In the genomic region with DNA sequence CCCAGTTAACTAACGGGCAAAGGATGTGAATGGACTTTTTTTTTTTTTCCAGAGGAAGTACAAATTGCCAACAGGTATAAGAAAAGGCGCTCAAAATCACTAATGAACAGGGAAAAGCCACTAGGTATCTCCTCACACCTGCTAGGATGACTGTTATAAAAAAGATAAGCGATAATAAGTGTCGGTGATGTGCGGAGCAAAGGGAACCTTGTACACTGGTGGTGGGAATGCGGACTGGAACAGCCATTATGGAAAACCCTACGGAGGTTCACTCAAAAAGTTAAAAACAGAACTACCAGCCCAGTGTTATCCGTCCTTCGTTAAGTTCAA, we compare ENCODE assay signal across 10 cellular contexts. TPM values are rescaled to one million over a fixed set of nuclear protein-coding genes. Genes with fewer than 3 reads are reported as not detected.
A peak's percentile ranks its signal among the peaks of the same experiment; 100 is the strongest.
DNase-seq lines count a peak whose midpoint lies in the region; ATAC-seq, FAIRE-seq and TF ChIP-seq lines count a peak whose summit lies in the region.
"Had no signal": no experiment of that assay in that cellular context is flagged by ENCODE, and none has a peak within 500 bp of the region (broad histone marks: within the 10 kb centered on the region; RNA-seq: fewer than 3 reads in every experiment).

No MANE protein-coding gene starts in this region.

- H3K4me3 Mint-ChIP-seq in activated CD8-positive, alpha-beta T cell treated with anti-CD3 and anti-CD28 coated beads for 36 hours: peak overlapping the region; percentile 7
- no peak overlapping the region for H3K4me3 Mint-ChIP-seq in activated CD8-positive, alpha-beta T cell treated with anti-CD3 and anti-CD28 coated beads, Interleukin-2, amount 10 ng/mL, durations not matched to agents 7 days and 5 days

- no CpG with 5 or more reads among the region's 9 CpGs for WGBS in mesendoderm (ENCODE audit: extremely low coverage, insufficient coverage, low lambda C conversion rate)
- 74 to 78% methylated on average over 9 of the region's 9 CpGs for WGBS in thyroid gland, 2 donors

- H3K27me3 ChIP-seq in mesendoderm (ENCODE audit: insufficient read depth, low read length, poor library complexity) (no peaks in the 10 kb centered on the region), thyroid gland (no peaks in the 10 kb centered on the region)
- H3K27me3 ChIP-seq: BLaER1 treated with 17β-estradiol and CSF1 and Interleukin-3, amounts not matched to agents 10 nM and 100 nM had no signal

- H3K36me3 ChIP-seq in mesendoderm (ENCODE audit: control insufficient read depth, insufficient read depth, low read length): no peaks in the 10 kb centered on the region
- H3K36me3 ChIP-seq in thyroid gland: no peaks in the 10 kb centered on the region

- peaks cover 8% of the 10 kb centered on the region for H3K4me1 Mint-ChIP-seq in activated CD8-positive, alpha-beta T cell treated with anti-CD3 and anti-CD28 coated beads for 36 hours (ENCODE audit: low read depth)
- H3K4me1 Mint-ChIP-seq in activated CD8-positive, alpha-beta T cell treated with anti-CD3 and anti-CD28 coated beads, Interleukin-2, amount 10 ng/mL, durations not matched to agents 7 days and 5 days (ENCODE audit: low read depth): peaks cover 4% of the 10 kb centered on the region

- CTCF ChIA-PET in activated CD8-positive, alpha-beta T cell treated with anti-CD3 and anti-CD28 coated beads for 36 hours (lab: Charles Lee): no interaction called here
- CTCF ChIA-PET in activated CD8-positive, alpha-beta T cell treated with anti-CD3 and anti-CD28 coated beads, Interleukin-2, amount 10 ng/mL, durations not matched to agents 7 days and 5 days (lab: Charles Lee): no interaction called here

- H3K23ac ChIP-seq in mesendoderm (ENCODE audit: low read length): no peak overlapping the region

- POLR2A ChIA-PET in activated CD8-positive, alpha-beta T cell treated with anti-CD3 and anti-CD28 coated beads for 36 hours (lab: Charles Lee): no interaction called here
- POLR2A ChIA-PET in activated CD8-positive, alpha-beta T cell treated with anti-CD3 and anti-CD28 coated beads, Interleukin-2, amount 10 ng/mL, durations not matched to agents 7 days and 5 days (lab: Charles Lee): no interaction called here

- intact Hi-C loops in activated CD8-positive, alpha-beta T cell treated with anti-CD3 and anti-CD28 coated beads for 36 hours (cut with micrococcal nuclease): loop anchor here (10.0 kb wide), 1 partner anchor 152 kb away; no protein-coding TSS in a partner anchor
- intact Hi-C loops in thyroid gland (cut with DNase I): no loop called here

- H3K4me3 ChIP-seq in choroid plexus epithelial cell (ENCODE audit: low read depth, low read length) (peak overlapping the region; percentile 88), mesendoderm (ENCODE audit: low read length) (no peak overlapping the region), thyroid gland (replicated peaks in 1 of 3) (peak overlapping the region; percentile 47 to 67 (median 63))
- H3K4me3 ChIP-seq: BLaER1 treated with 17β-estradiol and CSF1 and Interleukin-3, amounts not matched to agents 10 nM and 100 nM had no signal

- no peak overlapping the region for H2BK15ac ChIP-seq in mesendoderm (replicated peaks; ENCODE audit: low read depth)

- no peaks in the 10 kb centered on the region for H3K9me3 Mint-ChIP-seq in activated CD8-positive, alpha-beta T cell treated with anti-CD3 and anti-CD28 coated beads for 36 hours
- H3K9me3 Mint-ChIP-seq in activated CD8-positive, alpha-beta T cell treated with anti-CD3 and anti-CD28 coated beads, Interleukin-2, amount 10 ng/mL, durations not matched to agents 7 days and 5 days (ENCODE audit: insufficient read depth): no peaks in the 10 kb centered on the region

- H2AK5ac ChIP-seq in mesendoderm (ENCODE audit: low read length): no peak overlapping the region

- H3K56ac ChIP-seq in mesendoderm (ENCODE audit: low read length): peak overlapping the region; percentile 75

- TF ChIP-seq CTCF in activated CD8-positive, alpha-beta T cell treated with anti-CD3 and anti-CD28 coated beads for 36 hours (IDR thresholded peaks at IDR 0.05): no peak
- TF ChIP-seq CTCF in choroid plexus epithelial cell (conservative IDR thresholded peaks at IDR 0.05; ENCODE audit: low read depth, low read length): peak; percentile 6
- TF ChIP-seq CTCF in thyroid gland (IDR thresholded peaks at IDR 0.05): no peak

- peak overlapping the region; percentile 60 for H3K9ac ChIP-seq in mesendoderm (ENCODE audit: low read length)
- H3K9ac ChIP-seq: BLaER1 treated with 17β-estradiol and CSF1 and Interleukin-3, amounts not matched to agents 10 nM and 100 nM had no signal

- H3K27ac ChIP-seq in mesendoderm (ENCODE audit: low read depth, low read length): peak overlapping the region; percentile 77
- peak overlapping the region; percentile 83 to 94 (median 91) for H3K27ac ChIP-seq in thyroid gland
- H3K27ac ChIP-seq: BLaER1 treated with 17β-estradiol and CSF1 and Interleukin-3, amounts not matched to agents 10 nM and 100 nM had no signal

- H4K5ac ChIP-seq in mesendoderm (ENCODE audit: low read length): no peak overlapping the region

- no peak for TF ChIP-seq POLR2A in thyroid gland (IDR thresholded peaks at IDR 0.05)
- no peak for TF ChIP-seq POLR2A in GM12891 (IDR thresholded peaks at IDR 0.05; ENCODE audit: low read depth, low read length)

- no peaks in the 10 kb centered on the region for H3K36me3 Mint-ChIP-seq in activated CD8-positive, alpha-beta T cell treated with anti-CD3 and anti-CD28 coated beads for 36 hours (ENCODE audit: low read depth)
- peaks cover 2% of the 10 kb centered on the region for H3K36me3 Mint-ChIP-seq in activated CD8-positive, alpha-beta T cell treated with anti-CD3 and anti-CD28 coated beads, Interleukin-2, amount 10 ng/mL, durations not matched to agents 7 days and 5 days (ENCODE audit: low read depth)

- no peak overlapping the region for H3K27ac Mint-ChIP-seq in activated CD8-positive, alpha-beta T cell treated with anti-CD3 and anti-CD28 coated beads for 36 hours
- H3K27ac Mint-ChIP-seq in activated CD8-positive, alpha-beta T cell treated with anti-CD3 and anti-CD28 coated beads, Interleukin-2, amount 10 ng/mL, durations not matched to agents 7 days and 5 days: no peak overlapping the region

- DNase-seq in activated CD8-positive, alpha-beta T cell treated with anti-CD3 and anti-CD28 coated beads for 36 hours: no peak
- no peak for DNase-seq in activated CD8-positive, alpha-beta T cell treated with anti-CD3 and anti-CD28 coated beads, Interleukin-2, amount 10 ng/mL, durations not matched to agents 7 days and 5 days
- DNase-seq in choroid plexus epithelial cell (ENCODE audit: low read depth) (peak; percentile 35), mesendoderm (no peak), thyroid gland (no peak), left lobe of liver (ENCODE audit: low spot score) (no peak), GM12891 (ENCODE audit: insufficient read length, low spot score) (no peak)

- peak overlapping the region; percentile 97 for H3K18ac ChIP-seq in mesendoderm (ENCODE audit: low read length)

- H3K4ac ChIP-seq in mesendoderm (ENCODE audit: low read depth, low read length): no peak overlapping the region

- no peak for ATAC-seq in activated CD8-positive, alpha-beta T cell treated with anti-CD3 and anti-CD28 coated beads for 36 hours
- ATAC-seq in activated CD8-positive, alpha-beta T cell treated with anti-CD3 and anti-CD28 coated beads, Interleukin-2, amount 10 ng/mL, durations not matched to agents 7 days and 5 days: no peak
- ATAC-seq in GM18909 (IDR thresholded peaks at IDR 0.05; ENCODE audit: poor library complexity, unreplicated experiment): no peak
- no peak for ATAC-seq in left lobe of liver

- H3K4me1 ChIP-seq in mesendoderm (ENCODE audit: control insufficient read depth, low read depth, low read length) (no peaks in the 10 kb centered on the region), thyroid gland (peaks cover 4 to 12% of the 10 kb centered on the region in 2 donors)

- H3K79me2 ChIP-seq in mesendoderm (ENCODE audit: control insufficient read depth, insufficient read depth, low read length): peaks cover 13% of the 10 kb centered on the region

- no peak for FAIRE-seq in GM12891 (lab: Jason Lieb, UNC)
- FAIRE-seq: urothelium cell line had no signal

- H2BK5ac ChIP-seq in mesendoderm (ENCODE audit: low read length): no peak overlapping the region

- no peaks in the 10 kb centered on the region for H3K9me3 ChIP-seq in thyroid gland

- H3K79me1 ChIP-seq in mesendoderm (ENCODE audit: low read length): no peaks in the 10 kb centered on the region

- peaks cover 37% of the 10 kb centered on the region for H3K27me3 Mint-ChIP-seq in activated CD8-positive, alpha-beta T cell treated with anti-CD3 and anti-CD28 coated beads for 36 hours
- H3K27me3 Mint-ChIP-seq in activated CD8-positive, alpha-beta T cell treated with anti-CD3 and anti-CD28 coated beads, Interleukin-2, amount 10 ng/mL, durations not matched to agents 7 days and 5 days (ENCODE audit: low read depth): peaks cover 26% of the 10 kb centered on the region

- peak overlapping the region; percentile 11 for H3K4me2 ChIP-seq in mesendoderm (ENCODE audit: low read length)
- H3K4me2 ChIP-seq: BLaER1 treated with 17β-estradiol and CSF1 and Interleukin-3, amounts not matched to agents 10 nM and 100 nM had no signal

- H4K8ac ChIP-seq in mesendoderm (ENCODE audit: low read depth, low read length): peak overlapping the region; percentile 99

- no peak overlapping the region for H2BK120ac ChIP-seq in mesendoderm (ENCODE audit: low read depth, low read length)

TF ChIP-seq in GM12891, 5 proteins besides CTCF, POLR2A, EP300 and RAD21:
- no peak for TF ChIP-seq PAX5 (IDR thresholded peaks at IDR 0.05; ENCODE audit: insufficient read depth, low read length, severe bottlenecking)
- no peak for TF ChIP-seq POU2F2 (IDR thresholded peaks at IDR 0.05; ENCODE audit: low read depth, low read length)
- no peak for TF ChIP-seq POLR2AphosphoS5 (IDR thresholded peaks at IDR 0.05; ENCODE audit: low read depth, low read length)
- no peak for TF ChIP-seq TAF1 (IDR thresholded peaks at IDR 0.05; ENCODE audit: low read depth, low read length)
- TF ChIP-seq SPI1 (IDR thresholded peaks at IDR 0.05; ENCODE audit: low read depth, low read length): no peak

RNA-seq across cellular contexts. Expression of a gene that starts 0.8 kb away (rescaled TPM):
- total RNA-seq in activated CD8-positive, alpha-beta T cell treated with anti-CD3 and anti-CD28 coated beads for 36 hours: under 1 TPM in 1 of 2 experiments, not detected in 1; 0.36 TPM
- total RNA-seq in activated CD8-positive, alpha-beta T cell treated with anti-CD3 and anti-CD28 coated beads, Interleukin-2, amount 10 ng/mL, durations not matched to agents 7 days and 5 days: under 1 TPM in 1 of 2 experiments, not detected in 1; 0.21 TPM
- polyA plus RNA-seq in mesendoderm (2013, experiment 1 of 2): 7.0 TPM
- 6.5 TPM for polyA plus RNA-seq in mesendoderm (2013, experiment 2 of 2)
- total RNA-seq in thyroid gland (10 to 100 TPM in 3 of 4 donors, 1 to 10 TPM in 1; 8.6 to 23.8 (median 18.3) TPM), left lobe of liver (13.6 TPM)
- polyA plus RNA-seq in GM12891 (2012; ENCODE audit: low read depth, missing spikeins): not detected

RNA-seq across cellular contexts. Expression of a gene that starts 55.9 kb away (rescaled TPM):
- not detected for total RNA-seq in activated CD8-positive, alpha-beta T cell treated with anti-CD3 and anti-CD28 coated beads for 36 hours
- total RNA-seq in activated CD8-positive, alpha-beta T cell treated with anti-CD3 and anti-CD28 coated beads, Interleukin-2, amount 10 ng/mL, durations not matched to agents 7 days and 5 days: not detected
- polyA plus RNA-seq in mesendoderm (2013, experiment 1 of 2): 0.08 TPM
- polyA plus RNA-seq in mesendoderm (2013, experiment 2 of 2): not detected
- total RNA-seq in thyroid gland (under 1 TPM in 1 of 4 donors, not detected in 3; 0.40 TPM), left lobe of liver (not detected)
- not detected for polyA plus RNA-seq in GM12891 (2012; ENCODE audit: low read depth, missing spikeins)

Comparison
In these comparisons a context has a peak if more than half of its experiments do, and no peak if none do; other contexts are left out.
1. RNA of a gene that starts 0.8 kb away (total RNA-seq): 8.6 to 23.8 TPM in thyroid gland and 13.6 TPM in left lobe of liver (single experiment); 0.36 TPM in activated CD8-positive, alpha-beta T cell treated with anti-CD3 and anti-CD28 coated beads for 36 hours and 0.21 TPM in activated CD8-positive, alpha-beta T cell treated with anti-CD3 and anti-CD28 coated beads, Interleukin-2, amount 10 ng/mL, durations not matched to agents 7 days and 5 days; every median in the first group is over 4 times any median in the second.